ENCODE assay signal across 24 cellular contexts in the genomic region with DNA sequence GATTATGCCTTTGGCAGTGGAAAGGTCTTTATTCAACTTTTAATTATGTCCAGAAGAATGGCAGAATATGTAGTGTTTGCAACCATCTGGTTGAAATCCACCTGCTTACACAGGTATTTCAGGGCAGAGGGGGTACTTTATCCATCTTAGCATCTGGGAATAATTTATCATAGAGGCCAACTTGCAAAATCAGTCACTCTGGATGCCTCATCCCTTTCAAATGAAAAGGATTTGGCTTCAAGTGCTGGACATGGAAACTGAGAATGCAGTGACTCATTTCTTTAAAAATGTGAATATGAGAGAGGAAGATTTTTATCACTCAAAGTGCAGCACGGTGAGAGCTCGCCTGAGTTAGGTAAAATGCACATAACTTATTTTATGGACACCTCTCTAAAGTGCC.
DNase-seq lines count a peak whose midpoint lies in the region; ATAC-seq and TF ChIP-seq lines count a peak whose summit lies in the region.
"Had no signal": no experiment of that assay in that cellular context is flagged by ENCODE, and none has a peak within 500 bp of the region (broad histone marks: within the 10 kb centered on the region; RNA-seq: fewer than 3 reads in every experiment).

No MANE protein-coding gene starts in this region.

- no peaks in the 10 kb centered on the region for H3K36me3 ChIP-seq in osteoblast (ENCODE audit: insufficient read depth, low read length)
- H3K36me3 ChIP-seq: adrenal gland, lower lobe of right lung, tibial nerve had no signal

- no peaks in the 10 kb centered on the region for H3K79me2 ChIP-seq in osteoblast (ENCODE audit: insufficient read depth, low read length)

- no peak overlapping the region for H2AFZ ChIP-seq in osteoblast (ENCODE audit: low read length)

- no peak overlapping the region for H3K27ac ChIP-seq in osteoblast (ENCODE audit: low read depth, low read length)
- H3K27ac ChIP-seq: adrenal gland, HL-60, lower lobe of right lung, tibial nerve, VCaP had no signal

- no peaks in the 10 kb centered on the region for H3K9me3 ChIP-seq in osteoblast (ENCODE audit: low read depth, low read length)
- H3K9me3 ChIP-seq: adrenal gland, lower lobe of right lung, tibial nerve had no signal

- peak; percentile 45 for DNase-seq in EL
- peak; percentile 42 for DNase-seq in NCI-H226
- DNase-seq in epithelial cell of esophagus (ENCODE audit: low read depth) = peak; percentile 35
- peak; percentile 8 for DNase-seq in osteoblast (ENCODE audit: insufficient read length, low spot score, missing footprints)
- DNase-seq in pons (ENCODE audit: low spot score) = no peak
- DNase-seq in OCI-M2 (lab: John Stamatoyannopoulos, UW; ENCODE audit: unreplicated experiment) = no peak
- no peak for DNase-seq in NCI-H1436 treated with DMSO at 0.1 percent for 48 hours (lab: John Stamatoyannopoulos, UW)
- DNase-seq: activated gamma-delta T cell; adrenal gland; cerebellar nuclear complex; COR-L47; effector memory CD4-positive, alpha-beta T cell; HCEC 1CT; lower lobe of right lung; NCI-H2081; NCI-H524 treated with DMSO at 0.1 percent for 48 hours; nucleus accumbens; SHP77; stimulated activated naive CD4-positive, alpha-beta T cell had no signal

- no peak overlapping the region for H3K4me2 ChIP-seq in osteoblast (ENCODE audit: insufficient read depth, low read length)

- no peak for ATAC-seq in HG02588 (IDR thresholded peaks at IDR 0.05; ENCODE audit: unreplicated experiment)
- ATAC-seq: lower lobe of right lung, sciatic nerve had no signal

- H3K4me3 ChIP-seq in epithelial cell of esophagus (ENCODE audit: low read length) (no peak overlapping the region), osteoblast (ENCODE audit: insufficient read depth, low read length) (no peak overlapping the region)
- H3K4me3 ChIP-seq: adrenal gland, lower lobe of right lung, tibial nerve had no signal

- no peaks in the 10 kb centered on the region for H4K20me1 ChIP-seq in osteoblast (ENCODE audit: insufficient read depth, low read length)

- no peaks in the 10 kb centered on the region for H3K27me3 ChIP-seq in osteoblast (ENCODE audit: insufficient read depth, low read length)
- H3K27me3 ChIP-seq: adrenal gland, tibial nerve had no signal

- H3K4me1 ChIP-seq in osteoblast (ENCODE audit: insufficient read depth, low read length) = no peaks in the 10 kb centered on the region
- H3K4me1 ChIP-seq: adrenal gland, lower lobe of right lung, tibial nerve had no signal

- TF ChIP-seq CTCF in epithelial cell of esophagus (IDR thresholded peaks at IDR 0.05; ENCODE audit: insufficient read depth, low read depth, low read length, missing control alignments) (no peak), osteoblast (IDR thresholded peaks at IDR 0.05; ENCODE audit: extremely low read depth, low read depth, low read length) (no peak)

Comparison
In these comparisons a context has a peak if more than half of its experiments do, and no peak if none do; other contexts are left out.
1. DNase-seq: peak in EL (single experiment), NCI-H226 (single experiment), epithelial cell of esophagus (single experiment) and osteoblast (single experiment); none in pons (single experiment), OCI-M2 (single experiment) and NCI-H1436 treated with DMSO at 0.1 percent for 48 hours (single experiment).